ENCODE assay signal across 14 cellular contexts in genomic region chr2:31107588-31108300, GRCh38. TPM values are rescaled to one million over a fixed set of nuclear protein-coding genes. Genes with fewer than 3 reads are reported as not detected.
DNase-seq lines count a peak whose midpoint lies in the region; ATAC-seq and TF ChIP-seq lines count a peak whose summit lies in the region.
"Had no signal": no experiment of that assay in that cellular context is flagged by ENCODE, and none has a peak within 500 bp of the region (broad histone marks: within the 10 kb centered on the region; RNA-seq: fewer than 3 reads in every experiment).

No MANE protein-coding gene starts in this region.

- H3K4me1 ChIP-seq in GM23248 (ENCODE audit: insufficient read depth) (no peaks in the 10 kb centered on the region), endodermal cell (ENCODE audit: control insufficient read depth, insufficient read depth, low read length) (no peaks in the 10 kb centered on the region)
- H3K4me1 ChIP-seq: pancreas had no signal

- no peak for ATAC-seq in GM21360 (IDR thresholded peaks at IDR 0.05; ENCODE audit: unreplicated experiment)
- no peak for ATAC-seq in GM18505 (IDR thresholded peaks at IDR 0.05; ENCODE audit: unreplicated experiment)
- ATAC-seq in naive thymus-derived CD8-positive, alpha-beta T cell, result no peak
- ATAC-seq: Panc1 had no signal

- no peak overlapping the region for H3K4me2 ChIP-seq in GM23248 (ENCODE audit: unreplicated experiment)

- H3K27ac Mint-ChIP-seq in endodermal cell (no peak overlapping the region), nephron progenitor cell (no peak overlapping the region)
- peak overlapping the region in 1 of 10 donors; percentile 80 for H3K27ac Mint-ChIP-seq in naive thymus-derived CD8-positive, alpha-beta T cell
- H3K27ac Mint-ChIP-seq: activated naive CD4-positive, alpha-beta T cell treated with anti-CD3 and anti-CD28 coated beads, Interleukin-2, amount 10 ng/mL, durations not matched to agents 7 days and 5 days had no signal

- H3K27ac ChIP-seq in GM23248 (no peak overlapping the region), endodermal cell (ENCODE audit: low read depth, low read length) (no peak overlapping the region)
- H3K27ac ChIP-seq: pancreas had no signal

- no peaks in the 10 kb centered on the region for H3K9me2 ChIP-seq in GM23248 (ENCODE audit: insufficient read depth)

- TF ChIP-seq CTCF in endodermal cell (conservative IDR thresholded peaks at IDR 0.05) (no peak), nephron progenitor cell (IDR thresholded peaks at IDR 0.05) (no peak)

- no peaks in the 10 kb centered on the region for H3K36me3 ChIP-seq in GM23248 (ENCODE audit: low read depth)
- H3K36me3 ChIP-seq in endodermal cell (ENCODE audit: control insufficient read depth, insufficient read depth, low read length), result no peaks in the 10 kb centered on the region
- H3K36me3 ChIP-seq: pancreas had no signal

- in situ Hi-C loops in GM23248 (cut with MboI), result no loop called here

- no peaks in the 10 kb centered on the region for H3K9me3 Mint-ChIP-seq in endodermal cell
- H3K9me3 Mint-ChIP-seq in nephron progenitor cell, result no peaks in the 10 kb centered on the region
- H3K9me3 Mint-ChIP-seq in naive thymus-derived CD8-positive, alpha-beta T cell, result peaks cover 0 to 2% (median 0%) of the 10 kb centered on the region in 9 donors
- H3K9me3 Mint-ChIP-seq: activated naive CD4-positive, alpha-beta T cell treated with anti-CD3 and anti-CD28 coated beads, Interleukin-2, amount 10 ng/mL, durations not matched to agents 7 days and 5 days had no signal

- H3K36me3 Mint-ChIP-seq in endodermal cell (ENCODE audit: low read depth), result no peaks in the 10 kb centered on the region
- H3K36me3 Mint-ChIP-seq in nephron progenitor cell (ENCODE audit: low read depth), result no peaks in the 10 kb centered on the region
- no peaks in the 10 kb centered on the region for H3K36me3 Mint-ChIP-seq in naive thymus-derived CD8-positive, alpha-beta T cell
- H3K36me3 Mint-ChIP-seq: activated naive CD4-positive, alpha-beta T cell treated with anti-CD3 and anti-CD28 coated beads, Interleukin-2, amount 10 ng/mL, durations not matched to agents 7 days and 5 days had no signal

- POLR2A ChIA-PET in naive thymus-derived CD8-positive, alpha-beta T cell (lab: Charles Lee), result no interaction called here

- no peaks in the 10 kb centered on the region for H4K20me1 ChIP-seq in GM23248 (ENCODE audit: insufficient read depth)

- H3K4me3 ChIP-seq in GM23248 (no peak overlapping the region), endodermal cell (ENCODE audit: low read length) (no peak overlapping the region)
- H3K4me3 ChIP-seq: pancreas had no signal

- DNase-seq in GM23248 (peak; percentile 34), NCI-H446 treated with DMSO at 0.1 percent for 48 hours (lab: John Stamatoyannopoulos, UW) (peak; percentile 59), endodermal cell (peak; percentile 66), nephron progenitor cell (peak; percentile 24)
- no peak for DNase-seq in naive thymus-derived CD8-positive, alpha-beta T cell
- DNase-seq: activated CD4-positive, CD25-positive, alpha-beta regulatory T cell treated with anti-CD3 and anti-CD28 coated beads, Interleukin-2, amount 50 U/mL, for 72 hours; activated naive CD4-positive, alpha-beta T cell treated with anti-CD3 and anti-CD28 coated beads, Interleukin-2, amount 10 ng/mL, durations not matched to agents 7 days and 5 days; caudate nucleus; NCI-H187 treated with DMSO at 0.1 percent for 48 hours; NCI-H526; pancreas had no signal

- WGBS in GM23248 (ENCODE audit: low coverage in 1 of 2, low lambda C conversion rate in 2 of 2, missing lambda C conversion rate in 2 of 2), 2 experiments, result 2 to 7% methylated on average over 5 of the region's 5 CpGs
- 57 to 58% methylated on average over 2 to 5 of the region's 5 CpGs for WGBS in endodermal cell (ENCODE audit: insufficient coverage in 1 of 2, insufficient read length in 1 of 2), 2 experiments

- no peak for TF ChIP-seq POLR2A in GM18505 (IDR thresholded peaks at IDR 0.05; ENCODE audit: borderline replicate concordance, extremely low read depth, insufficient read depth, insufficient read length)

- H3K4me3 Mint-ChIP-seq in endodermal cell (no peak overlapping the region), nephron progenitor cell (no peak overlapping the region)
- no peak overlapping the region for H3K4me3 Mint-ChIP-seq in naive thymus-derived CD8-positive, alpha-beta T cell
- H3K4me3 Mint-ChIP-seq: activated naive CD4-positive, alpha-beta T cell treated with anti-CD3 and anti-CD28 coated beads, Interleukin-2, amount 10 ng/mL, durations not matched to agents 7 days and 5 days had no signal

- H3K9me3 ChIP-seq in GM23248 (ENCODE audit: low read depth) (no peaks in the 10 kb centered on the region), endodermal cell (ENCODE audit: control insufficient read depth, low read length) (peaks cover under 1% of the 10 kb centered on the region)
- H3K9me3 ChIP-seq: pancreas had no signal

- no peak overlapping the region for H2AFZ ChIP-seq in GM23248

- H3K27me3 ChIP-seq in GM23248 (replicated peaks; ENCODE audit: insufficient read depth) (no peaks in the 10 kb centered on the region), endodermal cell (ENCODE audit: control insufficient read depth, insufficient read depth, low read length, poor library complexity, severe bottlenecking) (peaks cover 11% of the 10 kb centered on the region)
- H3K27me3 ChIP-seq: pancreas had no signal

- peaks cover 4% of the 10 kb centered on the region for H3K27me3 Mint-ChIP-seq in endodermal cell (ENCODE audit: insufficient read depth)
- H3K27me3 Mint-ChIP-seq in nephron progenitor cell (ENCODE audit: low read depth, poor library complexity), result peaks cover 3% of the 10 kb centered on the region
- H3K27me3 Mint-ChIP-seq in naive thymus-derived CD8-positive, alpha-beta T cell, result peaks cover 9 to 53% (median 21%) of the 10 kb centered on the region in 5 donors

- no peaks in the 10 kb centered on the region for H3K4me1 Mint-ChIP-seq in endodermal cell
- no peaks in the 10 kb centered on the region for H3K4me1 Mint-ChIP-seq in nephron progenitor cell
- H3K4me1 Mint-ChIP-seq in naive thymus-derived CD8-positive, alpha-beta T cell, result no peaks in the 10 kb centered on the region
- H3K4me1 Mint-ChIP-seq: activated naive CD4-positive, alpha-beta T cell treated with anti-CD3 and anti-CD28 coated beads, Interleukin-2, amount 10 ng/mL, durations not matched to agents 7 days and 5 days had no signal

- no peaks in the 10 kb centered on the region for H3F3A ChIP-seq in GM23248 (ENCODE audit: insufficient read depth)

- H3K9ac ChIP-seq in GM23248, result no peak overlapping the region
- no peak overlapping the region for H3K9ac ChIP-seq in endodermal cell (ENCODE audit: extremely low read depth, low read length, poor library complexity, severe bottlenecking)

- no peaks in the 10 kb centered on the region for H3K79me2 ChIP-seq in GM23248 (ENCODE audit: insufficient read depth)

RNA-seq across cellular contexts. Expression of gene GALNT14, which starts 30.5 kb away (rescaled TPM):
- 1.4 and 3.5 TPM in 2 replicates for total RNA-seq in GM23248 (2014; rRNA removed; shearing (Covaris generic))
- polyA plus RNA-seq in GM23248 (2016; fragmentation: Nextera tagmentation; extraction: Ambion mirVana), result 2.3 and 3.2 TPM in 2 replicates
- total RNA-seq in endodermal cell, result 1 to 10 TPM; 1.4 TPM
- 3.1 TPM for polyA plus RNA-seq in endodermal cell (2013, experiment 1 of 2)
- 2.3 TPM for polyA plus RNA-seq in endodermal cell (2013, experiment 2 of 2)
- total RNA-seq in naive thymus-derived CD8-positive, alpha-beta T cell, result under 1 TPM in 1 of 2 experiments, not detected in 1; 0.36 TPM
- not detected for polyA plus RNA-seq in naive thymus-derived CD8-positive, alpha-beta T cell

Comparison
In these comparisons a context has a peak if more than half of its experiments do, and no peak if none do; other contexts are left out.
1. DNase-seq: peak in GM23248 (single experiment), NCI-H446 treated with DMSO at 0.1 percent for 48 hours (single experiment), endodermal cell (single experiment) and nephron progenitor cell (single experiment); none in naive thymus-derived CD8-positive, alpha-beta T cell (0 of 10).